In genomic region chr7:7201583-7202374, GRCh38 we compare ENCODE assay signal across 8 cellular contexts.
DNase-seq lines count a peak whose midpoint lies in the region; ATAC-seq lines count a peak whose summit lies in the region.

No MANE protein-coding gene starts in this region.

- peaks cover 0 to 50% (median 19%) of the 10 kb centered on the region in 11 experiments; a peak in 19 of 22 replicates for H4K20me1 ChIP-seq in BLaER1 treated with 17β-estradiol and CSF1 and Interleukin-3, amounts not matched to agents 10 nM and 100 nM

- DNase-seq in activated CD4-positive, alpha-beta T cell treated with anti-CD3 and anti-CD28 coated beads for 4 hours: peak; percentile 38 to 45
- DNase-seq in germinal center (ENCODE audit: low spot score): peak; percentile 68
- no peak for DNase-seq in caudate nucleus (lab: John Stamatoyannopoulos, UW)
- no peak for DNase-seq in HCEC 1CT

- peak overlapping the region in 5 of 11 experiments; percentile 3 to 56 (median 18); a peak in 6 of 22 replicates for H3K27ac ChIP-seq in BLaER1 treated with 17β-estradiol and CSF1 and Interleukin-3, amounts not matched to agents 10 nM and 100 nM
- no peak overlapping the region for H3K27ac ChIP-seq in caudate nucleus (ENCODE audit: low read depth, low read length)

- ATAC-seq in GM19324 (IDR thresholded peaks at IDR 0.05; ENCODE audit: low FRiP score, unreplicated experiment) (peak; percentile 97), HG03280 (IDR thresholded peaks at IDR 0.05; ENCODE audit: unreplicated experiment) (peak; percentile 86)
- ATAC-seq in stimulated activated memory B cell treated with anti-CD40 and anti-IgM and Interleukin-4, amounts not matched to agents 10 μg/mL and 1 μg/mL and 100 μg/mL, for 72 hours: peak; percentile 97

- peaks cover 84% of the 10 kb centered on the region for H3K4me1 Mint-ChIP-seq in stimulated activated memory B cell treated with anti-CD40 and anti-IgM and Interleukin-4, amounts not matched to agents 10 μg/mL and 1 μg/mL and 100 μg/mL, for 72 hours

- H3K4me3 Mint-ChIP-seq in stimulated activated memory B cell treated with anti-CD40 and anti-IgM and Interleukin-4, amounts not matched to agents 10 μg/mL and 1 μg/mL and 100 μg/mL, for 72 hours: peak overlapping the region; percentile 62

- peak overlapping the region; percentile 53 for H3K27ac Mint-ChIP-seq in stimulated activated memory B cell treated with anti-CD40 and anti-IgM and Interleukin-4, amounts not matched to agents 10 μg/mL and 1 μg/mL and 100 μg/mL, for 72 hours

- H3K9me3 ChIP-seq in BLaER1 treated with 17β-estradiol and CSF1 and Interleukin-3, amounts not matched to agents 10 nM and 100 nM (replicated peaks in 1 of 11): peaks cover 13 to 61% (median 46%) of the 10 kb centered on the region in 11 experiments

- peak overlapping the region; percentile 64 to 91 (median 75) for H3K4me2 ChIP-seq in BLaER1 treated with 17β-estradiol and CSF1 and Interleukin-3, amounts not matched to agents 10 nM and 100 nM

- peak overlapping the region in 9 of 11 experiments; percentile 3 to 61 (median 37); a peak in 11 of 22 replicates for H3K9ac ChIP-seq in BLaER1 treated with 17β-estradiol and CSF1 and Interleukin-3, amounts not matched to agents 10 nM and 100 nM

- H3K4me3 ChIP-seq in BLaER1 treated with 17β-estradiol and CSF1 and Interleukin-3, amounts not matched to agents 10 nM and 100 nM: peak overlapping the region in 2 of 10 experiments; percentile 18 to 20; a peak in 2 of 20 replicates

- H3K27me3 Mint-ChIP-seq in stimulated activated memory B cell treated with anti-CD40 and anti-IgM and Interleukin-4, amounts not matched to agents 10 μg/mL and 1 μg/mL and 100 μg/mL, for 72 hours: no peaks in the 10 kb centered on the region

- peaks cover 3 to 23% (median 11%) of the 10 kb centered on the region in 11 experiments; a peak in 11 of 22 replicates for H3K36me3 ChIP-seq in BLaER1 treated with 17β-estradiol and CSF1 and Interleukin-3, amounts not matched to agents 10 nM and 100 nM

- H3K27me3 ChIP-seq in BLaER1 treated with 17β-estradiol and CSF1 and Interleukin-3, amounts not matched to agents 10 nM and 100 nM: no peaks in the 10 kb centered on the region

- H3K4me1 ChIP-seq in BLaER1 treated with 17β-estradiol and CSF1 and Interleukin-3, amounts not matched to agents 10 nM and 100 nM: peaks cover 27 to 40% (median 35%) of the 10 kb centered on the region in 10 experiments

- peaks cover 9% of the 10 kb centered on the region for H3K9me3 Mint-ChIP-seq in stimulated activated memory B cell treated with anti-CD40 and anti-IgM and Interleukin-4, amounts not matched to agents 10 μg/mL and 1 μg/mL and 100 μg/mL, for 72 hours

- peaks cover 25% of the 10 kb centered on the region for H3K36me3 Mint-ChIP-seq in stimulated activated memory B cell treated with anti-CD40 and anti-IgM and Interleukin-4, amounts not matched to agents 10 μg/mL and 1 μg/mL and 100 μg/mL, for 72 hours

Comparison
In these comparisons a context has a peak if more than half of its experiments do, and no peak if none do; other contexts are left out.
1. DNase-seq: peak in activated CD4-positive, alpha-beta T cell treated with anti-CD3 and anti-CD28 coated beads for 4 hours (2 of 2) and germinal center (single experiment); none in caudate nucleus (0 of 61) and HCEC 1CT (single experiment).
2. Peak in every context shown above with its lines, with median percentiles within 50 percentile points of each other: ATAC-seq.